In genomic region chr20:63529180-63529860, GRCh38 we compare ENCODE assay signal across 3 cellular contexts.
A peak's percentile ranks its signal among the peaks of the same experiment; 100 is the strongest.
TF ChIP-seq lines count a peak whose summit lies in the region.

No MANE protein-coding gene starts in this region.

TF ChIP-seq in HEK293, 187 proteins besides CTCF, POLR2A, EP300 and RAD21 (continued from another document):
- TF ChIP-seq, protein P1, sequence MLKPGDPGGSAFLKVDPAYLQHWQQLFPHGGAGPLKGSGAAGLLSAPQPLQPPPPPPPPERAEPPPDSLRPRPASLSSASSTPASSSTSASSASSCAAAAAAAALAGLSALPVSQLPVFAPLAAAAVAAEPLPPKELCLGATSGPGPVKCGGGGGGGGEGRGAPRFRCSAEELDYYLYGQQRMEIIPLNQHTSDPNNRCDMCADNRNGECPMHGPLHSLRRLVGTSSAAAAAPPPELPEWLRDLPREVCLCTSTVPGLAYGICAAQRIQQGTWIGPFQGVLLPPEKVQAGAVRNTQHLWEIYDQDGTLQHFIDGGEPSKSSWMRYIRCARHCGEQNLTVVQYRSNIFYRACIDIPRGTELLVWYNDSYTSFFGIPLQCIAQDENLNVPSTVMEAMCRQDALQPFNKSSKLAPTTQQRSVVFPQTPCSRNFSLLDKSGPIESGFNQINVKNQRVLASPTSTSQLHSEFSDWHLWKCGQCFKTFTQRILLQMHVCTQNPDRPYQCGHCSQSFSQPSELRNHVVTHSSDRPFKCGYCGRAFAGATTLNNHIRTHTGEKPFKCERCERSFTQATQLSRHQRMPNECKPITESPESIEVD (tag by site-specific recombination; IDR thresholded peaks at IDR 0.05): no peak
- TF ChIP-seq YY1 (tag by site-specific recombination; IDR thresholded peaks at IDR 0.05): no peak
- TF ChIP-seq, protein P2, sequence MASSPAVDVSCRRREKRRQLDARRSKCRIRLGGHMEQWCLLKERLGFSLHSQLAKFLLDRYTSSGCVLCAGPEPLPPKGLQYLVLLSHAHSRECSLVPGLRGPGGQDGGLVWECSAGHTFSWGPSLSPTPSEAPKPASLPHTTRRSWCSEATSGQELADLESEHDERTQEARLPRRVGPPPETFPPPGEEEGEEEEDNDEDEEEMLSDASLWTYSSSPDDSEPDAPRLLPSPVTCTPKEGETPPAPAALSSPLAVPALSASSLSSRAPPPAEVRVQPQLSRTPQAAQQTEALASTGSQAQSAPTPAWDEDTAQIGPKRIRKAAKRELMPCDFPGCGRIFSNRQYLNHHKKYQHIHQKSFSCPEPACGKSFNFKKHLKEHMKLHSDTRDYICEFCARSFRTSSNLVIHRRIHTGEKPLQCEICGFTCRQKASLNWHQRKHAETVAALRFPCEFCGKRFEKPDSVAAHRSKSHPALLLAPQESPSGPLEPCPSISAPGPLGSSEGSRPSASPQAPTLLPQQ (tag by site-specific recombination; IDR thresholded peaks at IDR 0.05): 0 out of 2 replicates have a peak, but pooled peaks have one; percentile 25
- TF ChIP-seq, protein P3, sequence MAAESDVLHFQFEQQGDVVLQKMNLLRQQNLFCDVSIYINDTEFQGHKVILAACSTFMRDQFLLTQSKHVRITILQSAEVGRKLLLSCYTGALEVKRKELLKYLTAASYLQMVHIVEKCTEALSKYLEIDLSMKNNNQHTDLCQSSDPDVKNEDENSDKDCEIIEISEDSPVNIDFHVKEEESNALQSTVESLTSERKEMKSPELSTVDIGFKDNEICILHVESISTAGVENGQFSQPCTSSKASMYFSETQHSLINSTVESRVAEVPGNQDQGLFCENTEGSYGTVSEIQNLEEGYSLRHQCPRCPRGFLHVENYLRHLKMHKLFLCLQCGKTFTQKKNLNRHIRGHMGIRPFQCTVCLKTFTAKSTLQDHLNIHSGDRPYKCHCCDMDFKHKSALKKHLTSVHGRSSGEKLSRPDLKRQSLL (tag by site-specific recombination; IDR thresholded peaks at IDR 0.05): peak; percentile 27; the same call in 1 of the 2 replicates
- TF ChIP-seq ZNF660 (tag by site-specific recombination; IDR thresholded peaks at IDR 0.05): no peak
- no peak for TF ChIP-seq ZNF114 (tag by site-specific recombination; IDR thresholded peaks at IDR 0.05)
TF ChIP-seq in HEK293: peak in this region for 3.

TF ChIP-seq in WTC11, 78 proteins besides CTCF, POLR2A, EP300 and RAD21 (continued from another document and continues in another):
- TF ChIP-seq ARID4B (CRISPR knock-in tag; IDR thresholded peaks at IDR 0.05; ENCODE audit: borderline replicate concordance) (no peak), ZNF671 (CRISPR knock-in tag; IDR thresholded peaks at IDR 0.05) (no peak), HMGA2 (CRISPR knock-in tag; IDR thresholded peaks at IDR 0.05) (no peak), ZMAT4 (CRISPR knock-in tag; IDR thresholded peaks at IDR 0.05) (no peak), GTF2I (CRISPR knock-in tag; conservative IDR thresholded peaks at IDR 0.05) (no peak), ZNF138 (CRISPR knock-in tag; conservative IDR thresholded peaks at IDR 0.05) (no peak), ZBTB43 (CRISPR knock-in tag; IDR thresholded peaks at IDR 0.05) (no peak), NFYB (CRISPR knock-in tag; conservative IDR thresholded peaks at IDR 0.05; ENCODE audit: low read depth) (no peak), ZNF396 (CRISPR knock-in tag; IDR thresholded peaks at IDR 0.05; ENCODE audit: borderline replicate concordance) (no peak), ZBTB21 (CRISPR knock-in tag; IDR thresholded peaks at IDR 0.05; ENCODE audit: borderline replicate concordance) (no peak), FOXP1 (CRISPR knock-in tag; IDR thresholded peaks at IDR 0.05; ENCODE audit: borderline replicate concordance) (no peak), PRRX2 (CRISPR knock-in tag; IDR thresholded peaks at IDR 0.05) (no peak), GABPB1 (CRISPR knock-in tag; IDR thresholded peaks at IDR 0.05) (no peak), TP53 (CRISPR knock-in tag; IDR thresholded peaks at IDR 0.05) (no peak), ATF2 (CRISPR knock-in tag; IDR thresholded peaks at IDR 0.05; ENCODE audit: borderline replicate concordance, low read depth) (no peak), KAT7 (CRISPR knock-in tag; IDR thresholded peaks at IDR 0.05; ENCODE audit: borderline replicate concordance) (no peak)
- TF ChIP-seq, protein P4, sequence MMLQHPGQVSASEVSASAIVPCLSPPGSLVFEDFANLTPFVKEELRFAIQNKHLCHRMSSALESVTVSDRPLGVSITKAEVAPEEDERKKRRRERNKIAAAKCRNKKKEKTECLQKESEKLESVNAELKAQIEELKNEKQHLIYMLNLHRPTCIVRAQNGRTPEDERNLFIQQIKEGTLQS (CRISPR knock-in tag; conservative IDR thresholded peaks at IDR 0.05): no peak

TF ChIP-seq in neural cell, 6 proteins besides CTCF, POLR2A, EP300 and RAD21 (continued from another document):
- TF ChIP-seq REST (IDR thresholded peaks at IDR 0.05; ENCODE audit: borderline replicate concordance): no peak
